Comparison of ENCODE assay signal across 18 cellular contexts in the genomic region with DNA sequence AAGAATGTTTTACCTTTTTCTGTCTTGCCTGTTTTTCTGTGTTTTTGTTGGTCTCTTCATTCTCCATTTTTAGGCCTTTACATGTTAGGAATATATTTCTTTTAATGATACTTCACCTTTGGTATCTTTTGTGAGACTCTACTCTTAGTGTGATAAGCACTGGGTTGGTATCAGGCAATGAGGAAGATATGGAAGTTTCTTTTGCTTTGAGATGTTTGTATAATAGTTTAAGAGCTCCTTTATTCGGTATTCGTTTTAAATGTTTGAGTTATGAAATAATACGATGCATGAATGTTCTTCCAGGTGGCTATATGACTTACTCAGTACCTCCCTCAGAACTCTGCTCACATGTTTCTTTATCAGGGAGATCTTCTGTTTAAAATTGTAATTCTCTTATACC.
A peak's percentile ranks its signal among the peaks of the same experiment; 100 is the strongest.
DNase-seq lines count a peak whose midpoint lies in the region; ATAC-seq, FAIRE-seq and TF ChIP-seq lines count a peak whose summit lies in the region.
"Had no signal": no experiment of that assay in that cellular context is flagged by ENCODE, and none has a peak within 500 bp of the region (broad histone marks: within the 10 kb centered on the region; RNA-seq: fewer than 3 reads in every experiment).

No MANE protein-coding gene starts in this region.

- peak overlapping the region; percentile 4 for H3K27ac Mint-ChIP-seq in activated T-helper 17 cell treated with anti-CD3 and anti-CD28 coated beads, Interleukin-2, amount 50 U/mL, for 72 hours
- H3K27ac Mint-ChIP-seq: T-helper 1 cell treated with Interleukin-12 subunit alpha and Interleukin-12 subunit beta and Interleukin-4 antibody, amounts not matched to agents 30 μg/mL and 1 μg/mL, for 36 hours had no signal

- H3K36me3 ChIP-seq in smooth muscle cell (ENCODE audit: low read depth) = no peaks in the 10 kb centered on the region
- H3K36me3 ChIP-seq: colonic mucosa had no signal

- no peak for TF ChIP-seq CTCF in smooth muscle cell (IDR thresholded peaks at IDR 0.05; ENCODE audit: borderline replicate concordance, insufficient read depth, poor library complexity, severe bottlenecking)

- no peaks in the 10 kb centered on the region for H3K9me3 ChIP-seq in smooth muscle cell (replicated peaks; ENCODE audit: low read depth)
- H3K9me3 ChIP-seq: colonic mucosa had no signal

- H2AFZ ChIP-seq in smooth muscle cell (ENCODE audit: low read depth) = no peak overlapping the region
- H2AFZ ChIP-seq: parathyroid adenoma had no signal

- peak overlapping the region; percentile 58 for H3K27ac ChIP-seq in smooth muscle cell (ENCODE audit: low read depth)
- H3K27ac ChIP-seq: colonic mucosa, parathyroid adenoma, WERI-Rb-1 had no signal

- no peak overlapping the region for H3K9ac ChIP-seq in smooth muscle cell (ENCODE audit: low read depth)
- H3K9ac ChIP-seq: parathyroid adenoma had no signal

- ATAC-seq in activated T-helper 17 cell treated with anti-CD3 and anti-CD28 coated beads, Interleukin-2, amount 50 U/mL, for 72 hours (replicated peaks) = no peak
- ATAC-seq in left lobe of liver (peak; percentile 13), GM18867 (IDR thresholded peaks at IDR 0.05; ENCODE audit: unreplicated experiment) (no peak)

- H3K79me2 ChIP-seq in smooth muscle cell (ENCODE audit: low read depth) = peaks cover 15% of the 10 kb centered on the region
- H3K79me2 ChIP-seq: parathyroid adenoma had no signal

- H3K4me3 Mint-ChIP-seq in activated T-helper 17 cell treated with anti-CD3 and anti-CD28 coated beads, Interleukin-2, amount 50 U/mL, for 72 hours = no peak overlapping the region
- H3K4me3 Mint-ChIP-seq: T-helper 1 cell treated with Interleukin-12 subunit alpha and Interleukin-12 subunit beta and Interleukin-4 antibody, amounts not matched to agents 30 μg/mL and 1 μg/mL, for 36 hours had no signal

- no peak for DNase-seq in GM18507 (ENCODE audit: extremely low spot score, insufficient read length, low read depth)
- no peak for DNase-seq in left lobe of liver (ENCODE audit: low spot score)
- DNase-seq in smooth muscle cell (lab: John Stamatoyannopoulos, UW; ENCODE audit: unreplicated experiment) = no peak
- no peak for DNase-seq in SHP77 treated with DMSO at 0.1 percent for 48 hours (lab: John Stamatoyannopoulos, UW)
- DNase-seq in activated CD8-positive, alpha-beta memory T cell treated with anti-CD3 and anti-CD28 coated beads, Interleukin-2, amount 50 U/mL, for 48 hours = no peak
- DNase-seq: activated naive CD4-positive, alpha-beta T cell; colonic mucosa; NCI-H1436 treated with DMSO at 0.1 percent for 48 hours; NCI-H2171 treated with DMSO at 0.1 percent for 48 hours; NCI-H748 treated with DMSO at 0.1 percent for 48 hours; SIG-M5; stimulated activated CD4-positive, alpha-beta T cell treated with anti-CD3 and anti-CD28 coated beads, Interleukin-4, amount 100 ng/mL, for 1 hour; substantia nigra; WERI-Rb-1 had no signal

- no peak overlapping the region for H3K4me2 ChIP-seq in smooth muscle cell

- WGBS in smooth muscle cell (ENCODE audit: low lambda C conversion rate) = 99% methylated on average over 3 of the region's 3 CpGs

- no peak overlapping the region for H3K4me3 ChIP-seq in smooth muscle cell
- H3K4me3 ChIP-seq: colonic mucosa had no signal

- H3K9me3 Mint-ChIP-seq in activated T-helper 17 cell treated with anti-CD3 and anti-CD28 coated beads, Interleukin-2, amount 50 U/mL, for 72 hours = no peaks in the 10 kb centered on the region
- H3K9me3 Mint-ChIP-seq: T-helper 1 cell treated with Interleukin-12 subunit alpha and Interleukin-12 subunit beta and Interleukin-4 antibody, amounts not matched to agents 30 μg/mL and 1 μg/mL, for 36 hours had no signal

- no peaks in the 10 kb centered on the region for H3F3A ChIP-seq in smooth muscle cell (ENCODE audit: low read depth)

- peaks cover 32% of the 10 kb centered on the region for H3K4me1 Mint-ChIP-seq in activated T-helper 17 cell treated with anti-CD3 and anti-CD28 coated beads, Interleukin-2, amount 50 U/mL, for 72 hours

- H3K4me1 ChIP-seq in smooth muscle cell (ENCODE audit: low read depth) = peaks cover 31% of the 10 kb centered on the region
- H3K4me1 ChIP-seq: parathyroid adenoma had no signal

- peaks cover 4% of the 10 kb centered on the region for H4K20me1 ChIP-seq in smooth muscle cell (ENCODE audit: low read depth)

- no peaks in the 10 kb centered on the region for H3K27me3 Mint-ChIP-seq in activated T-helper 17 cell treated with anti-CD3 and anti-CD28 coated beads, Interleukin-2, amount 50 U/mL, for 72 hours

- H3K36me3 Mint-ChIP-seq in activated T-helper 17 cell treated with anti-CD3 and anti-CD28 coated beads, Interleukin-2, amount 50 U/mL, for 72 hours (ENCODE audit: low read depth) = no peaks in the 10 kb centered on the region

- peak; percentile 56 for FAIRE-seq in GM18507 (lab: Jason Lieb, UNC)

- no peaks in the 10 kb centered on the region for H3K27me3 ChIP-seq in smooth muscle cell (ENCODE audit: low read depth)
- H3K27me3 ChIP-seq: colonic mucosa had no signal
